Comparison of ENCODE assay signal across 36 cellular contexts in the genomic region with DNA sequence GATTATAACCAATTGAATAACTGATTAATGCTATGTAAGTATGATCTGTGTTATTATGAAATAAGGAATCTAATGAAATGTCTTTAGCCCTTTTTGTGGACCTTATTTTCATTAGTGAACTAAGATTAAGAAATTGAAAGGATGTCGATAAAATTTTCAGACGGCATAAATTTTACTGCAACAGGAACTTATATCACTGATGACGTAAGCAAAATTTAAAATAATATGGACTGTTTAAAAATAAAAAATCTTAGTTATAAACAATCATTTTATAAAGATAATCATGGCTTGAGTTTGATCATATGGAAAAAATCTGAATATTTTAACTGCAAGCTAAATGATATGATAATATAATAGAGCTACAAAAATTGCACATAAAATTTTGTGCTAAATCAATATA.
"Had no signal": no experiment of that assay in that cellular context is flagged by ENCODE, and none has a peak within 500 bp of the region (broad histone marks: within the 10 kb centered on the region; RNA-seq: fewer than 3 reads in every experiment).

No MANE protein-coding gene starts in this region.

- H3K27me3 ChIP-seq: adrenal gland, body of pancreas, brain microvascular endothelial cell, breast epithelium had no signal

- H3K4me3 ChIP-seq: adrenal gland, body of pancreas, breast epithelium had no signal

- H3K4me1 ChIP-seq: adrenal gland, body of pancreas, breast epithelium had no signal

- H3K9me3 Mint-ChIP-seq: activated B cell treated with CpG ODN at 0.5 μM for 24 hours; activated CD4-positive, alpha-beta memory T cell treated with anti-CD3 and anti-CD28 coated beads for 36 hours; activated CD4-positive, alpha-beta T cell treated with anti-CD3 and anti-CD28 coated beads, Interleukin-2, amount 10 ng/mL, durations not matched to agents 24 days and 14 days; activated naive CD4-positive, alpha-beta T cell treated with anti-CD3 and anti-CD28 coated beads for 36 hours; activated naive CD4-positive, alpha-beta T cell treated with anti-CD3 and anti-CD28 coated beads, Interleukin-2, amount 50 U/mL, for 72 hours; activated naive CD8-positive, alpha-beta T cell treated with anti-CD3 and anti-CD28 coated beads for 36 hours; activated T-cell treated with anti-CD3 and anti-CD28 coated beads, Interleukin-2, amount 50 U/mL, for 4 hours; activated T-cell treated with anti-CD3 and anti-CD28 coated beads, Interleukin-2, amount 50 U/mL, for 72 hours; activated T-helper 1 cell treated with anti-CD3 and anti-CD28 coated beads, Interleukin-12 subunit alpha, Interleukin-12 subunit beta, Interleukin-2, Interleukin-4 antibody, amounts not matched to agents 30 ng/mL and 10 ng/mL and 1 ng/mL, durations not matched to agents 14 hours and 24 hours and 36 hours; T-helper 1 cell treated with Interleukin-12 subunit alpha and Interleukin-12 subunit beta and Interleukin-4 antibody, amounts not matched to agents 30 μg/mL and 1 μg/mL, for 36 hours; T-helper 2 cell treated with Interferon-gamma antibody and Interleukin-4, amounts not matched to agents 5 μg/mL and 100 μg/mL, for 36 hours had no signal

- H3K36me3 Mint-ChIP-seq: activated CD4-positive, alpha-beta memory T cell treated with anti-CD3 and anti-CD28 coated beads for 36 hours; activated naive CD4-positive, alpha-beta T cell treated with anti-CD3 and anti-CD28 coated beads, Interleukin-2, amount 50 U/mL, for 72 hours; activated naive CD8-positive, alpha-beta T cell treated with anti-CD3 and anti-CD28 coated beads for 36 hours had no signal

- H3K4me3 Mint-ChIP-seq: activated B cell treated with CpG ODN at 0.5 μM for 24 hours; activated CD4-positive, alpha-beta memory T cell treated with anti-CD3 and anti-CD28 coated beads for 36 hours; activated CD4-positive, alpha-beta T cell treated with anti-CD3 and anti-CD28 coated beads, Interleukin-2, amount 10 ng/mL, durations not matched to agents 24 days and 14 days; activated CD8-positive, alpha-beta T cell treated with anti-CD3 and anti-CD28 coated beads for 36 hours; activated naive CD4-positive, alpha-beta T cell treated with anti-CD3 and anti-CD28 coated beads for 36 hours; activated naive CD8-positive, alpha-beta T cell treated with anti-CD3 and anti-CD28 coated beads for 36 hours; activated T-cell treated with anti-CD3 and anti-CD28 coated beads, Interleukin-2, amount 50 U/mL, for 4 hours; activated T-cell treated with anti-CD3 and anti-CD28 coated beads, Interleukin-2, amount 50 U/mL, for 72 hours; activated T-helper 1 cell treated with anti-CD3 and anti-CD28 coated beads, Interleukin-12 subunit alpha, Interleukin-12 subunit beta, Interleukin-2, Interleukin-4 antibody, amounts not matched to agents 30 ng/mL and 10 ng/mL and 1 ng/mL, durations not matched to agents 14 hours and 24 hours and 36 hours; activated T-helper 17 cell treated with anti-CD3 and anti-CD28 coated beads, Interleukin-2, amount 50 U/mL, for 72 hours; T-helper 1 cell treated with Interleukin-12 subunit alpha and Interleukin-12 subunit beta and Interleukin-4 antibody, amounts not matched to agents 30 μg/mL and 1 μg/mL, for 36 hours; T-helper 2 cell treated with Interferon-gamma antibody and Interleukin-4, amounts not matched to agents 5 μg/mL and 100 μg/mL, for 36 hours had no signal

- H3K27ac Mint-ChIP-seq: activated B cell treated with CpG ODN at 0.5 μM for 24 hours; activated CD4-positive, alpha-beta memory T cell treated with anti-CD3 and anti-CD28 coated beads for 36 hours; activated CD4-positive, alpha-beta T cell treated with anti-CD3 and anti-CD28 coated beads, Interleukin-2, amount 10 ng/mL, durations not matched to agents 24 days and 14 days; activated CD8-positive, alpha-beta T cell treated with anti-CD3 and anti-CD28 coated beads for 36 hours; activated naive CD4-positive, alpha-beta T cell treated with anti-CD3 and anti-CD28 coated beads for 36 hours; activated naive CD4-positive, alpha-beta T cell treated with anti-CD3 and anti-CD28 coated beads, Interleukin-2, amount 50 U/mL, for 72 hours; activated naive CD8-positive, alpha-beta T cell treated with anti-CD3 and anti-CD28 coated beads for 36 hours; activated T-cell treated with anti-CD3 and anti-CD28 coated beads, Interleukin-2, amount 50 U/mL, for 72 hours; activated T-helper 1 cell treated with anti-CD3 and anti-CD28 coated beads, Interleukin-12 subunit alpha, Interleukin-12 subunit beta, Interleukin-2, Interleukin-4 antibody, amounts not matched to agents 30 ng/mL and 10 ng/mL and 1 ng/mL, durations not matched to agents 14 hours and 24 hours and 36 hours; activated T-helper 17 cell treated with anti-CD3 and anti-CD28 coated beads, Interleukin-2, amount 50 U/mL, for 72 hours; T-helper 1 cell treated with Interleukin-12 subunit alpha and Interleukin-12 subunit beta and Interleukin-4 antibody, amounts not matched to agents 30 μg/mL and 1 μg/mL, for 36 hours; T-helper 2 cell treated with Interferon-gamma antibody and Interleukin-4, amounts not matched to agents 5 μg/mL and 100 μg/mL, for 36 hours had no signal

- H3K27ac ChIP-seq: adrenal gland, body of pancreas, brain microvascular endothelial cell, breast epithelium, VCaP had no signal

- FAIRE-seq: astrocyte, TTC549 had no signal

- H3K9me3 ChIP-seq: body of pancreas, breast epithelium had no signal

- H3K27me3 Mint-ChIP-seq: activated B cell treated with CpG ODN at 0.5 μM for 24 hours; activated CD4-positive, alpha-beta memory T cell treated with anti-CD3 and anti-CD28 coated beads for 36 hours; activated CD4-positive, alpha-beta T cell treated with anti-CD3 and anti-CD28 coated beads, Interleukin-2, amount 10 ng/mL, durations not matched to agents 24 days and 14 days; activated CD8-positive, alpha-beta T cell treated with anti-CD3 and anti-CD28 coated beads for 36 hours; activated naive CD8-positive, alpha-beta T cell treated with anti-CD3 and anti-CD28 coated beads for 36 hours; activated T-helper 17 cell treated with anti-CD3 and anti-CD28 coated beads, Interleukin-2, amount 50 U/mL, for 72 hours had no signal

- H3K36me3 ChIP-seq: adrenal gland, brain microvascular endothelial cell, breast epithelium had no signal

- ATAC-seq: activated CD8-positive, alpha-beta T cell treated with anti-CD3 and anti-CD28 coated beads for 36 hours; activated naive CD4-positive, alpha-beta T cell treated with anti-CD3 and anti-CD28 coated beads, Interleukin-2, amount 50 U/mL, for 72 hours; activated T-cell treated with anti-CD3 and anti-CD28 coated beads, Interleukin-2, amount 50 U/mL, for 4 hours; activated T-cell treated with anti-CD3 and anti-CD28 coated beads, Interleukin-2, amount 50 U/mL, for 72 hours; activated T-helper 17 cell treated with anti-CD3 and anti-CD28 coated beads, Interleukin-2, amount 50 U/mL, for 72 hours; body of pancreas had no signal

- DNase-seq: activated B cell treated with CpG ODN at 0.5 μM for 24 hours; activated CD4-positive, alpha-beta memory T cell treated with anti-CD3 and anti-CD28 coated beads for 36 hours; activated CD4-positive, alpha-beta T cell treated with anti-CD3 and anti-CD28 coated beads for 4 hours; activated CD4-positive, alpha-beta T cell treated with anti-CD3 and anti-CD28 coated beads, Interleukin-2, amount 10 ng/mL, durations not matched to agents 24 days and 14 days; activated CD4-positive, alpha-beta T cell treated with anti-CD3 and anti-CD28 coated beads, Interleukin-2, amount 50 U/mL, for 1 hour; activated CD4-positive, alpha-beta T cell treated with anti-CD3 and anti-CD28 coated beads, Interleukin-2, amount 50 U/mL, for 4 hours; activated CD4-positive, CD25-positive, alpha-beta regulatory T cell treated with anti-CD3 and anti-CD28 coated beads, Interleukin-2, amount 50 U/mL, for 72 hours; activated CD8-positive, alpha-beta memory T cell treated with anti-CD3 and anti-CD28 coated beads, Interleukin-2, amount 50 U/mL, for 4 hours; activated CD8-positive, alpha-beta T cell treated with anti-CD3 and anti-CD28 coated beads for 36 hours; activated effector memory CD4-positive, alpha-beta T cell treated with anti-CD3 and anti-CD28 coated beads, Interleukin-2, amount 50 U/mL, for 16 hours; activated gamma-delta T cell treated with Interleukin-2 at 50 U/mL for 16 hours; activated naive CD4-positive, alpha-beta T cell; activated naive CD4-positive, alpha-beta T cell treated with anti-CD3 and anti-CD28 coated beads for 36 hours; activated naive CD4-positive, alpha-beta T cell treated with anti-CD3 and anti-CD28 coated beads, Interleukin-2, amount 50 U/mL, for 16 hours; activated naive CD8-positive, alpha-beta T cell treated with anti-CD3 and anti-CD28 coated beads for 36 hours; activated T-cell treated with anti-CD3 and anti-CD28 coated beads for 4 hours; activated T-cell treated with anti-CD3 and anti-CD28 coated beads, Interleukin-2, amount 50 U/mL, for 1 hour; activated T-cell treated with anti-CD3 and anti-CD28 coated beads, Interleukin-2, amount 50 U/mL, for 4 hours; activated T-cell treated with anti-CD3 and anti-CD28 coated beads, Interleukin-2, amount 50 U/mL, for 72 hours; adrenal gland; amniotic stem cell; aorta; body of pancreas; brain microvascular endothelial cell; central memory CD4-positive, alpha-beta T cell; T-helper 2 cell; T-helper 9 cell had no signal

- H3K4me1 Mint-ChIP-seq: activated B cell treated with CpG ODN at 0.5 μM for 24 hours; activated CD4-positive, alpha-beta T cell treated with anti-CD3 and anti-CD28 coated beads, Interleukin-2, amount 10 ng/mL, durations not matched to agents 24 days and 14 days; activated naive CD8-positive, alpha-beta T cell treated with anti-CD3 and anti-CD28 coated beads for 36 hours; activated T-helper 17 cell treated with anti-CD3 and anti-CD28 coated beads, Interleukin-2, amount 50 U/mL, for 72 hours had no signal
